ENCODE assay signal across 2 cellular contexts in the genomic region with DNA sequence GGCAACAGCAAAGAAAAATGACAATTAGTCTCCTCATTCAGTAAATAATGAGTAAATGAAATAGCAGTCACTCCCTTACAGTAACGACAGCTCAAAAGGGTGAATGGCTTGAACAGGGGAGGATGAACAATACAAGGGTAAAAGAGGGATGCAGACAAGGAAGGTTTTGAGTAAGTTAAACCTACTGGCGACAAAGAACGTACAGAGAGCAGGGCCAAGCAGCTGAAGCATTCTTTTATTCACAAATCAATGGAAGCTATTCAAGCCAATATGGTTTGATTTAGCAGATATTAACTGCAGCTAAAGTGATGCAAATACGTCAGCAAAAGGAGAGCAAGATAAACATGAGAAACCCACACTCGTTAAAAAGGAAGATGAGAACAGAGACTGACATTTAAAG.
TF ChIP-seq lines count a peak whose summit lies in the region.

No MANE protein-coding gene starts in this region.

TF ChIP-seq in IMR-90, 13 proteins besides CTCF, POLR2A, EP300 and RAD21:
- no peak for TF ChIP-seq CHD1 (IDR thresholded peaks at IDR 0.05; ENCODE audit: low read depth, low read length)
- no peak for TF ChIP-seq CEBPB (IDR thresholded peaks at IDR 0.05; ENCODE audit: low read depth, low read length)
- TF ChIP-seq RFX5 (IDR thresholded peaks at IDR 0.05; ENCODE audit: low read depth, low read length): no peak
- TF ChIP-seq, protein P1, sequence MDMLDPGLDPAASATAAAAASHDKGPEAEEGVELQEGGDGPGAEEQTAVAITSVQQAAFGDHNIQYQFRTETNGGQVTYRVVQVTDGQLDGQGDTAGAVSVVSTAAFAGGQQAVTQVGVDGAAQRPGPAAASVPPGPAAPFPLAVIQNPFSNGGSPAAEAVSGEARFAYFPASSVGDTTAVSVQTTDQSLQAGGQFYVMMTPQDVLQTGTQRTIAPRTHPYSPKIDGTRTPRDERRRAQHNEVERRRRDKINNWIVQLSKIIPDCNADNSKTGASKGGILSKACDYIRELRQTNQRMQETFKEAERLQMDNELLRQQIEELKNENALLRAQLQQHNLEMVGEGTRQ (IDR thresholded peaks at IDR 0.05; ENCODE audit: low read depth, low read length): no peak
- no peak for TF ChIP-seq BHLHE40 (IDR thresholded peaks at IDR 0.05; ENCODE audit: low read depth, low read length)
- TF ChIP-seq FOS (IDR thresholded peaks at IDR 0.05; ENCODE audit: low read depth, low read length): no peak

TF ChIP-seq in SK-N-SH, 30 proteins besides CTCF, POLR2A, EP300 and RAD21:
- no peak for TF ChIP-seq JUND (IDR thresholded peaks at IDR 0.05)
- no peak for TF ChIP-seq MEF2A (IDR thresholded peaks at IDR 0.05; ENCODE audit: borderline replicate concordance, low read depth)
- TF ChIP-seq, protein P1 (IDR thresholded peaks at IDR 0.05; ENCODE audit: borderline replicate concordance, low read depth, low read length): no peak
- TF ChIP-seq, protein P2, sequence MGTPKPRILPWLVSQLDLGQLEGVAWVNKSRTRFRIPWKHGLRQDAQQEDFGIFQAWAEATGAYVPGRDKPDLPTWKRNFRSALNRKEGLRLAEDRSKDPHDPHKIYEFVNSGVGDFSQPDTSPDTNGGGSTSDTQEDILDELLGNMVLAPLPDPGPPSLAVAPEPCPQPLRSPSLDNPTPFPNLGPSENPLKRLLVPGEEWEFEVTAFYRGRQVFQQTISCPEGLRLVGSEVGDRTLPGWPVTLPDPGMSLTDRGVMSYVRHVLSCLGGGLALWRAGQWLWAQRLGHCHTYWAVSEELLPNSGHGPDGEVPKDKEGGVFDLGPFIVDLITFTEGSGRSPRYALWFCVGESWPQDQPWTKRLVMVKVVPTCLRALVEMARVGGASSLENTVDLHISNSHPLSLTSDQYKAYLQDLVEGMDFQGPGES (IDR thresholded peaks at IDR 0.05; ENCODE audit: low read depth, low read length): no peak
- no peak for TF ChIP-seq FOSL2 (IDR thresholded peaks at IDR 0.05; ENCODE audit: borderline replicate concordance, low read depth)
- TF ChIP-seq CHD2 (IDR thresholded peaks at IDR 0.05; ENCODE audit: low read length, partially characterized antibody): no peak
- TF ChIP-seq, protein P3, sequence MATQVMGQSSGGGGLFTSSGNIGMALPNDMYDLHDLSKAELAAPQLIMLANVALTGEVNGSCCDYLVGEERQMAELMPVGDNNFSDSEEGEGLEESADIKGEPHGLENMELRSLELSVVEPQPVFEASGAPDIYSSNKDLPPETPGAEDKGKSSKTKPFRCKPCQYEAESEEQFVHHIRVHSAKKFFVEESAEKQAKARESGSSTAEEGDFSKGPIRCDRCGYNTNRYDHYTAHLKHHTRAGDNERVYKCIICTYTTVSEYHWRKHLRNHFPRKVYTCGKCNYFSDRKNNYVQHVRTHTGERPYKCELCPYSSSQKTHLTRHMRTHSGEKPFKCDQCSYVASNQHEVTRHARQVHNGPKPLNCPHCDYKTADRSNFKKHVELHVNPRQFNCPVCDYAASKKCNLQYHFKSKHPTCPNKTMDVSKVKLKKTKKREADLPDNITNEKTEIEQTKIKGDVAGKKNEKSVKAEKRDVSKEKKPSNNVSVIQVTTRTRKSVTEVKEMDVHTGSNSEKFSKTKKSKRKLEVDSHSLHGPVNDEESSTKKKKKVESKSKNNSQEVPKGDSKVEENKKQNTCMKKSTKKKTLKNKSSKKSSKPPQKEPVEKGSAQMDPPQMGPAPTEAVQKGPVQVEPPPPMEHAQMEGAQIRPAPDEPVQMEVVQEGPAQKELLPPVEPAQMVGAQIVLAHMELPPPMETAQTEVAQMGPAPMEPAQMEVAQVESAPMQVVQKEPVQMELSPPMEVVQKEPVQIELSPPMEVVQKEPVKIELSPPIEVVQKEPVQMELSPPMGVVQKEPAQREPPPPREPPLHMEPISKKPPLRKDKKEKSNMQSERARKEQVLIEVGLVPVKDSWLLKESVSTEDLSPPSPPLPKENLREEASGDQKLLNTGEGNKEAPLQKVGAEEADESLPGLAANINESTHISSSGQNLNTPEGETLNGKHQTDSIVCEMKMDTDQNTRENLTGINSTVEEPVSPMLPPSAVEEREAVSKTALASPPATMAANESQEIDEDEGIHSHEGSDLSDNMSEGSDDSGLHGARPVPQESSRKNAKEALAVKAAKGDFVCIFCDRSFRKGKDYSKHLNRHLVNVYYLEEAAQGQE (IDR thresholded peaks at IDR 0.05; ENCODE audit: low read depth, low read length): no peak
- no peak for TF ChIP-seq TEAD4 (IDR thresholded peaks at IDR 0.05; ENCODE audit: borderline replicate concordance, insufficient read depth)
- TF ChIP-seq NRF1 (IDR thresholded peaks at IDR 0.05; ENCODE audit: low read depth, low read length): no peak
- TF ChIP-seq, protein P4, sequence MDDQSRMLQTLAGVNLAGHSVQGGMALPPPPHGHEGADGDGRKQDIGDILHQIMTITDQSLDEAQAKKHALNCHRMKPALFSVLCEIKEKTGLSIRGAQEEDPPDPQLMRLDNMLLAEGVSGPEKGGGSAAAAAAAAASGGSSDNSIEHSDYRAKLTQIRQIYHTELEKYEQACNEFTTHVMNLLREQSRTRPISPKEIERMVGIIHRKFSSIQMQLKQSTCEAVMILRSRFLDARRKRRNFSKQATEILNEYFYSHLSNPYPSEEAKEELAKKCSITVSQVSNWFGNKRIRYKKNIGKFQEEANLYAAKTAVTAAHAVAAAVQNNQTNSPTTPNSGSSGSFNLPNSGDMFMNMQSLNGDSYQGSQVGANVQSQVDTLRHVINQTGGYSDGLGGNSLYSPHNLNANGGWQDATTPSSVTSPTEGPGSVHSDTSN (IDR thresholded peaks at IDR 0.05): no peak
- TF ChIP-seq EZH2phosphoT487 (IDR thresholded peaks at IDR 0.05; ENCODE audit: borderline replicate concordance, low read depth): no peak
- TF ChIP-seq RCOR1 (IDR thresholded peaks at IDR 0.05; ENCODE audit: low read length): no peak
- no peak for TF ChIP-seq GABPA (IDR thresholded peaks at IDR 0.05; ENCODE audit: low read depth)
- no peak for TF ChIP-seq NFIC (IDR thresholded peaks at IDR 0.05; ENCODE audit: borderline replicate concordance)
- no peak for TF ChIP-seq SIN3A (IDR thresholded peaks at IDR 0.05; ENCODE audit: borderline replicate concordance, low read depth, low read length)
- TF ChIP-seq TAF1 (IDR thresholded peaks at IDR 0.05; ENCODE audit: borderline replicate concordance, low read depth, low read length): no peak
- no peak for TF ChIP-seq SMC3 (IDR thresholded peaks at IDR 0.05; ENCODE audit: low read depth, low read length)
- TF ChIP-seq, protein P5, sequence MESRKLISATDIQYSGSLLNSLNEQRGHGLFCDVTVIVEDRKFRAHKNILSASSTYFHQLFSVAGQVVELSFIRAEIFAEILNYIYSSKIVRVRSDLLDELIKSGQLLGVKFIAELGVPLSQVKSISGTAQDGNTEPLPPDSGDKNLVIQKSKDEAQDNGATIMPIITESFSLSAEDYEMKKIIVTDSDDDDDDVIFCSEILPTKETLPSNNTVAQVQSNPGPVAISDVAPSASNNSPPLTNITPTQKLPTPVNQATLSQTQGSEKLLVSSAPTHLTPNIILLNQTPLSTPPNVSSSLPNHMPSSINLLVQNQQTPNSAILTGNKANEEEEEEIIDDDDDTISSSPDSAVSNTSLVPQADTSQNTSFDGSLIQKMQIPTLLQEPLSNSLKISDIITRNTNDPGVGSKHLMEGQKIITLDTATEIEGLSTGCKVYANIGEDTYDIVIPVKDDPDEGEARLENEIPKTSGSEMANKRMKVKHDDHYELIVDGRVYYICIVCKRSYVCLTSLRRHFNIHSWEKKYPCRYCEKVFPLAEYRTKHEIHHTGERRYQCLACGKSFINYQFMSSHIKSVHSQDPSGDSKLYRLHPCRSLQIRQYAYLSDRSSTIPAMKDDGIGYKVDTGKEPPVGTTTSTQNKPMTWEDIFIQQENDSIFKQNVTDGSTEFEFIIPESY (IDR thresholded peaks at IDR 0.05; ENCODE audit: borderline replicate concordance, low read depth): no peak
- no peak for TF ChIP-seq MXI1 (IDR thresholded peaks at IDR 0.05; ENCODE audit: low read depth, low read length)
